ENCODE assay signal across 33 cellular contexts in genomic region chr2:158928965-158929364, GRCh38.
"Had no signal": no experiment of that assay in that cellular context is flagged by ENCODE, and none has a peak within 500 bp of the region (broad histone marks: within the 10 kb centered on the region; RNA-seq: fewer than 3 reads in every experiment).

No MANE protein-coding gene starts in this region.

- H3K27ac ChIP-seq: adrenal gland, body of pancreas, cardiac muscle cell, coronary artery, esophagus muscularis mucosa, foreskin keratinocyte, heart right ventricle, pancreas, prostate gland, sigmoid colon, stomach, thyroid gland had no signal

- ATAC-seq: body of pancreas; effector memory CD8-positive, alpha-beta T cell; foreskin keratinocyte; heart right ventricle; left cardiac atrium; naive thymus-derived CD8-positive, alpha-beta T cell; pancreas; stimulated activated naive B cell treated with anti-CD40 and anti-IgM and Interleukin-4, amounts not matched to agents 10 μg/mL and 1 μg/mL and 100 μg/mL, for 72 hours had no signal

- H3K36me3 ChIP-seq: adrenal gland, cardiac muscle cell, esophagus muscularis mucosa, heart right ventricle, pancreas, prostate gland, sigmoid colon, stomach, thyroid gland had no signal

- H3K4me1 ChIP-seq: adrenal gland, body of pancreas, esophagus muscularis mucosa, pancreas, prostate gland, sigmoid colon, stomach had no signal

- DNase-seq: activated CD4-positive, alpha-beta memory T cell treated with anti-CD3 and anti-CD28 coated beads, Interleukin-2, amount 10 ng/mL, durations not matched to agents 7 days and 5 days; activated CD4-positive, alpha-beta T cell treated with anti-CD3 and anti-CD28 coated beads, Interleukin-2, amount 10 ng/mL, durations not matched to agents 24 days and 14 days; activated CD4-positive, CD25-positive, alpha-beta regulatory T cell treated with anti-CD3 and anti-CD28 coated beads, Interleukin-2, amount 50 U/mL, for 72 hours; activated naive CD4-positive, alpha-beta T cell; activated naive CD8-positive, alpha-beta T cell treated with anti-CD3 and anti-CD28 coated beads for 36 hours; activated T-cell treated with anti-CD3 and anti-CD28 coated beads, Interleukin-2, amount 50 U/mL, for 48 hours; adrenal gland; aorta; body of pancreas; cerebellar nuclear complex; effector memory CD8-positive, alpha-beta T cell; foreskin keratinocyte; heart right ventricle; left cardiac atrium; midbrain; naive thymus-derived CD8-positive, alpha-beta T cell; nucleus accumbens; pancreas; retina; sigmoid colon; stimulated activated CD4-positive, alpha-beta T cell treated with anti-CD3 and anti-CD28 coated beads, Interleukin-1b, Interleukin-23, amount 100 ng/mL, for 48 hours; stimulated activated CD4-positive, alpha-beta T cell treated with anti-CD3 and anti-CD28 coated beads, Interleukin-4, amount 100 ng/mL, for 4 hours; stimulated activated CD8-positive, alpha-beta memory T cell treated with anti-CD3 and anti-CD28 coated beads, Interleukin-4, amount 100 ng/mL, for 48 hours; stimulated activated naive B cell treated with anti-CD40 and anti-IgM and Interleukin-4, amounts not matched to agents 10 μg/mL and 1 μg/mL and 100 μg/mL, for 72 hours; stomach; SW 1271; T-helper 9 cell; thyroid gland had no signal

- H3K27me3 ChIP-seq: adrenal gland, body of pancreas, cardiac muscle cell, esophagus muscularis mucosa, foreskin keratinocyte, heart right ventricle, pancreas, sigmoid colon, stomach, thyroid gland had no signal

- H3K4me3 ChIP-seq: adrenal gland, body of pancreas, cardiac muscle cell, coronary artery, esophagus muscularis mucosa, heart right ventricle, pancreas, prostate gland, sigmoid colon, smooth muscle cell, stomach, thyroid gland had no signal

- H3K9me3 ChIP-seq: body of pancreas, pancreas, prostate gland, sigmoid colon, stomach, thyroid gland had no signal

- H3K4me2 ChIP-seq: smooth muscle cell had no signal
